In genomic region chr1:205020466-205020865, GRCh38 we compare ENCODE assay signal across 26 cellular contexts. TPM values are rescaled to one million over a fixed set of nuclear protein-coding genes. Genes with fewer than 3 reads are reported as not detected.
"Had no signal": no experiment of that assay in that cellular context is flagged by ENCODE, and none has a peak within 500 bp of the region (broad histone marks: within the 10 kb centered on the region; RNA-seq: fewer than 3 reads in every experiment).

No MANE protein-coding gene starts in this region.

- DNase-seq: activated CD4-positive, alpha-beta T cell treated with anti-CD3 and anti-CD28 coated beads for 1 hour; activated CD4-positive, alpha-beta T cell treated with anti-CD3 and anti-CD28 coated beads, Interleukin-2, amount 50 U/mL, for 1 hour; activated CD8-positive, alpha-beta T cell treated with anti-CD3 and anti-CD28 coated beads for 36 hours; activated naive CD4-positive, alpha-beta T cell; activated T-cell treated with anti-CD3 and anti-CD28 coated beads, Interleukin-2, amount 50 U/mL, for 48 hours; cerebellar nuclear complex; endodermal cell; foreskin fibroblast; heart left ventricle; immature natural killer cell; kidney; midbrain; naive thymus-derived CD4-positive, alpha-beta T cell; pancreas; psoas muscle; sigmoid colon; small intestine; stimulated activated CD4-positive, alpha-beta T cell treated with anti-CD3 and anti-CD28 coated beads, Interleukin-4, amount 100 ng/mL, for 24 hours; T-helper 2 cell; tibial artery; upper lobe of right lung had no signal

- H3K27ac Mint-ChIP-seq: activated CD8-positive, alpha-beta T cell treated with anti-CD3 and anti-CD28 coated beads for 36 hours; activated naive CD4-positive, alpha-beta T cell treated with anti-CD3 and anti-CD28 coated beads, Interleukin-2, amount 50 U/mL, for 72 hours; endodermal cell; immature natural killer cell; memory B cell; naive thymus-derived CD4-positive, alpha-beta T cell; stimulated activated effector memory CD8-positive, alpha-beta T cell treated with anti-CD3 and anti-CD28 coated beads, Interleukin-12 subunit alpha, Interleukin-12 subunit beta, amount 100 ng/mL, for 72 hours; stimulated activated naive CD8-positive, alpha-beta T cell treated with anti-CD3 and anti-CD28 coated beads, Interleukin-15, Interleukin-2, amounts not matched to agents 100 ng/mL and 50 ng/mL, for 24 hours had no signal

- H3K27me3 Mint-ChIP-seq: activated CD8-positive, alpha-beta T cell treated with anti-CD3 and anti-CD28 coated beads for 36 hours; stimulated activated naive CD8-positive, alpha-beta T cell treated with anti-CD3 and anti-CD28 coated beads, Interleukin-15, Interleukin-2, amounts not matched to agents 100 ng/mL and 50 ng/mL, for 24 hours had no signal

- ATAC-seq: activated CD8-positive, alpha-beta T cell treated with anti-CD3 and anti-CD28 coated beads for 36 hours; activated naive CD4-positive, alpha-beta T cell treated with anti-CD3 and anti-CD28 coated beads, Interleukin-2, amount 50 U/mL, for 72 hours; esophagus mucosa; heart left ventricle; naive thymus-derived CD4-positive, alpha-beta T cell; pancreas; psoas muscle; stimulated activated effector memory CD8-positive, alpha-beta T cell treated with anti-CD3 and anti-CD28 coated beads, Interleukin-12 subunit alpha, Interleukin-12 subunit beta, amount 100 ng/mL, for 72 hours; upper lobe of right lung had no signal

- H3K4me1 Mint-ChIP-seq: immature natural killer cell; memory B cell; naive thymus-derived CD4-positive, alpha-beta T cell; stimulated activated effector memory CD8-positive, alpha-beta T cell treated with anti-CD3 and anti-CD28 coated beads, Interleukin-12 subunit alpha, Interleukin-12 subunit beta, amount 100 ng/mL, for 72 hours had no signal

- H3K9me3 Mint-ChIP-seq: activated CD8-positive, alpha-beta T cell treated with anti-CD3 and anti-CD28 coated beads for 36 hours; activated naive CD4-positive, alpha-beta T cell treated with anti-CD3 and anti-CD28 coated beads, Interleukin-2, amount 50 U/mL, for 72 hours; endodermal cell; immature natural killer cell; memory B cell; stimulated activated effector memory CD8-positive, alpha-beta T cell treated with anti-CD3 and anti-CD28 coated beads, Interleukin-12 subunit alpha, Interleukin-12 subunit beta, amount 100 ng/mL, for 72 hours; stimulated activated naive CD8-positive, alpha-beta T cell treated with anti-CD3 and anti-CD28 coated beads, Interleukin-15, Interleukin-2, amounts not matched to agents 100 ng/mL and 50 ng/mL, for 24 hours had no signal

- H3K36me3 Mint-ChIP-seq: activated naive CD4-positive, alpha-beta T cell treated with anti-CD3 and anti-CD28 coated beads, Interleukin-2, amount 50 U/mL, for 72 hours; immature natural killer cell; memory B cell; naive thymus-derived CD4-positive, alpha-beta T cell; stimulated activated effector memory CD8-positive, alpha-beta T cell treated with anti-CD3 and anti-CD28 coated beads, Interleukin-12 subunit alpha, Interleukin-12 subunit beta, amount 100 ng/mL, for 72 hours had no signal

- H3K4me3 Mint-ChIP-seq: activated CD8-positive, alpha-beta T cell treated with anti-CD3 and anti-CD28 coated beads for 36 hours; endodermal cell; immature natural killer cell; memory B cell; naive thymus-derived CD4-positive, alpha-beta T cell; stimulated activated effector memory CD8-positive, alpha-beta T cell treated with anti-CD3 and anti-CD28 coated beads, Interleukin-12 subunit alpha, Interleukin-12 subunit beta, amount 100 ng/mL, for 72 hours; stimulated activated naive CD8-positive, alpha-beta T cell treated with anti-CD3 and anti-CD28 coated beads, Interleukin-15, Interleukin-2, amounts not matched to agents 100 ng/mL and 50 ng/mL, for 24 hours had no signal

RNA-seq across cellular contexts. Expression of gene CNTN2, which starts 22.5 kb away (rescaled TPM):
- total RNA-seq: activated CD8-positive, alpha-beta T cell treated with anti-CD3 and anti-CD28 coated beads for 36 hours; activated naive CD4-positive, alpha-beta T cell treated with anti-CD3 and anti-CD28 coated beads, Interleukin-2, amount 50 U/mL, for 72 hours; naive thymus-derived CD4-positive, alpha-beta T cell; upper lobe of right lung had no signal
